Comparison of ENCODE assay signal across 18 cellular contexts in genomic region chr5:121271546-121271945, GRCh38.
DNase-seq lines count a peak whose midpoint lies in the region; ATAC-seq and TF ChIP-seq lines count a peak whose summit lies in the region.
"Had no signal": no experiment of that assay in that cellular context is flagged by ENCODE, and none has a peak within 500 bp of the region (broad histone marks: within the 10 kb centered on the region; RNA-seq: fewer than 3 reads in every experiment).

No MANE protein-coding gene starts in this region.

- no peaks in the 10 kb centered on the region for H4K20me1 ChIP-seq in GM23338 (replicated peaks; ENCODE audit: insufficient read depth)
- H4K20me1 ChIP-seq in neural progenitor cell (ENCODE audit: low read depth), result no peaks in the 10 kb centered on the region
- H4K20me1 ChIP-seq: BLaER1 treated with 17β-estradiol and CSF1 and Interleukin-3, amounts not matched to agents 10 nM and 100 nM had no signal

- H3K9me2 ChIP-seq in GM23338 (ENCODE audit: insufficient read depth), result no peaks in the 10 kb centered on the region

- H3K36me3 Mint-ChIP-seq in GM23338 (ENCODE audit: low read depth) (peaks cover 5% of the 10 kb centered on the region), neural progenitor cell (no peaks in the 10 kb centered on the region), T-helper 17 cell (ENCODE audit: low read depth) (no peaks in the 10 kb centered on the region)
- H3K36me3 Mint-ChIP-seq in activated CD4-positive, alpha-beta T cell treated with anti-CD3 and anti-CD28 coated beads, Interleukin-2, amount 10 ng/mL, durations not matched to agents 7 days and 5 days (ENCODE audit: low read depth), result no peaks in the 10 kb centered on the region
- H3K36me3 Mint-ChIP-seq: CD8-positive, alpha-beta T cell had no signal

- no peaks in the 10 kb centered on the region for H3K36me3 ChIP-seq in A673 (ENCODE audit: insufficient read depth, low read length, poor library complexity, severe bottlenecking)
- no peaks in the 10 kb centered on the region for H3K36me3 ChIP-seq in GM23338 (ENCODE audit: insufficient read depth)
- no peaks in the 10 kb centered on the region for H3K36me3 ChIP-seq in neural progenitor cell
- H3K36me3 ChIP-seq: BLaER1 treated with 17β-estradiol and CSF1 and Interleukin-3, amounts not matched to agents 10 nM and 100 nM had no signal

- no peak for ATAC-seq in GM23338
- no peak for ATAC-seq in HG03460 (IDR thresholded peaks at IDR 0.05; ENCODE audit: unreplicated experiment)
- no peak for ATAC-seq in T-helper 17 cell
- ATAC-seq: CD8-positive, alpha-beta T cell had no signal

- H3K27me3 Mint-ChIP-seq in GM23338 (ENCODE audit: insufficient read depth, low read depth, poor library complexity) (no peaks in the 10 kb centered on the region), neural progenitor cell (ENCODE audit: insufficient read depth, low read depth) (peaks cover 2% of the 10 kb centered on the region), T-helper 17 cell (no peaks in the 10 kb centered on the region)
- no peaks in the 10 kb centered on the region for H3K27me3 Mint-ChIP-seq in activated CD4-positive, alpha-beta T cell treated with anti-CD3 and anti-CD28 coated beads, Interleukin-2, amount 10 ng/mL, durations not matched to agents 7 days and 5 days
- H3K27me3 Mint-ChIP-seq: B cell; CD4-positive, alpha-beta T cell had no signal

- peak; percentile 55 for DNase-seq in A673 (ENCODE audit: low spot score)
- peak; percentile 6 for DNase-seq in GM23338 (ENCODE audit: low spot score)
- DNase-seq in astrocyte of the hippocampus (ENCODE audit: low read depth, low spot score), result peak; percentile 55
- peak; percentile 6 for DNase-seq in neural progenitor cell (ENCODE audit: low spot score)
- DNase-seq in T-helper 17 cell, result no peak
- DNase-seq in activated CD4-positive, alpha-beta T cell treated with anti-CD3 and anti-CD28 coated beads, Interleukin-2, amount 10 ng/mL, durations not matched to agents 7 days and 5 days, result no peak
- DNase-seq: 8988T; AML-193; Caco-2; Calu3; CD4-positive, alpha-beta T cell; CD8-positive, alpha-beta T cell; DMS79 treated with DMSO at 0.1 percent for 48 hours; GF-D8 had no signal

- POLR2A ChIA-PET in A673 (lab: Charles Lee; ENCODE audit: low non-redundant PET), result no interaction called here
- POLR2A ChIA-PET in activated CD4-positive, alpha-beta T cell treated with anti-CD3 and anti-CD28 coated beads, Interleukin-2, amount 10 ng/mL, durations not matched to agents 7 days and 5 days (lab: Charles Lee), result no interaction called here

- no peaks in the 10 kb centered on the region for H3K27me3 ChIP-seq in A673 (replicated peaks; ENCODE audit: insufficient read depth, low read depth, low read length, poor library complexity)
- H3K27me3 ChIP-seq in GM23338 (ENCODE audit: insufficient read depth), result no peaks in the 10 kb centered on the region
- no peaks in the 10 kb centered on the region for H3K27me3 ChIP-seq in neural progenitor cell
- H3K27me3 ChIP-seq: BLaER1 treated with 17β-estradiol and CSF1 and Interleukin-3, amounts not matched to agents 10 nM and 100 nM had no signal

- intact Hi-C loops in A673 (cut with micrococcal nuclease; ENCODE audit: unreplicated experiment), result no loop called here

- H3K9me3 Mint-ChIP-seq in GM23338 (peaks cover 16% of the 10 kb centered on the region; the same call in 2 of the 3 replicates), neural progenitor cell (no peaks in the 10 kb centered on the region)
- H3K9me3 Mint-ChIP-seq in activated CD4-positive, alpha-beta T cell treated with anti-CD3 and anti-CD28 coated beads, Interleukin-2, amount 10 ng/mL, durations not matched to agents 7 days and 5 days, result no peaks in the 10 kb centered on the region

- H3K9ac ChIP-seq in neural progenitor cell, result no peak overlapping the region
- H3K9ac ChIP-seq: BLaER1 treated with 17β-estradiol and CSF1 and Interleukin-3, amounts not matched to agents 10 nM and 100 nM had no signal

- H3K79me2 ChIP-seq in GM23338 (replicated peaks; ENCODE audit: insufficient read depth), result no peaks in the 10 kb centered on the region
- H3K79me2 ChIP-seq in neural progenitor cell (ENCODE audit: low read depth), result no peaks in the 10 kb centered on the region

- no peaks in the 10 kb centered on the region for H3K9me3 ChIP-seq in A673 (ENCODE audit: low read depth, low read length, poor library complexity, severe bottlenecking)
- no peaks in the 10 kb centered on the region for H3K9me3 ChIP-seq in neural progenitor cell (ENCODE audit: low read depth)
- H3K9me3 ChIP-seq in T-helper 17 cell (ENCODE audit: control insufficient read depth, low read length, poor library complexity, severe bottlenecking), result no peaks in the 10 kb centered on the region
- H3K9me3 ChIP-seq: Caco-2 had no signal

- no peak overlapping the region for H3K4me2 ChIP-seq in GM23338
- no peak overlapping the region for H3K4me2 ChIP-seq in neural progenitor cell
- H3K4me2 ChIP-seq: BLaER1 treated with 17β-estradiol and CSF1 and Interleukin-3, amounts not matched to agents 10 nM and 100 nM had no signal

- CTCF ChIA-PET in A673 (lab: Charles Lee), result no interaction called here
- CTCF ChIA-PET in activated CD4-positive, alpha-beta T cell treated with anti-CD3 and anti-CD28 coated beads, Interleukin-2, amount 10 ng/mL, durations not matched to agents 7 days and 5 days (lab: Charles Lee), result no interaction called here

- H3F3A ChIP-seq in GM23338 (replicated peaks; ENCODE audit: low read depth), result no peaks in the 10 kb centered on the region
- H3F3A ChIP-seq in neural progenitor cell (ENCODE audit: low read depth), result no peaks in the 10 kb centered on the region

- H3K4me1 ChIP-seq in A673 (ENCODE audit: insufficient read depth, low read length, poor library complexity, severe bottlenecking) (no peaks in the 10 kb centered on the region), GM23338 (ENCODE audit: insufficient read depth) (no peaks in the 10 kb centered on the region), neural progenitor cell (no peaks in the 10 kb centered on the region)

- H3K27ac ChIP-seq in A673 (ENCODE audit: low read depth, low read length, poor library complexity, severe bottlenecking), result peak overlapping the region; percentile 50
- H3K27ac ChIP-seq in GM23338 (ENCODE audit: low read depth), result no peak overlapping the region
- no peak overlapping the region for H3K27ac ChIP-seq in neural progenitor cell
- H3K27ac ChIP-seq: BLaER1 treated with 17β-estradiol and CSF1 and Interleukin-3, amounts not matched to agents 10 nM and 100 nM; C4-2B had no signal

- no peak overlapping the region for H3K4me3 ChIP-seq in A673 (ENCODE audit: low read depth, low read length, poor library complexity, severe bottlenecking)
- no peak overlapping the region for H3K4me3 ChIP-seq in GM23338
- H3K4me3 ChIP-seq in neural progenitor cell, result no peak overlapping the region
- H3K4me3 ChIP-seq: BLaER1 treated with 17β-estradiol and CSF1 and Interleukin-3, amounts not matched to agents 10 nM and 100 nM had no signal

- no peak overlapping the region for H3K4me3 Mint-ChIP-seq in GM23338
- H3K4me3 Mint-ChIP-seq in neural progenitor cell, result no peak overlapping the region
- H3K4me3 Mint-ChIP-seq in T-helper 17 cell, result no peak overlapping the region
- H3K4me3 Mint-ChIP-seq in activated CD4-positive, alpha-beta T cell treated with anti-CD3 and anti-CD28 coated beads, Interleukin-2, amount 10 ng/mL, durations not matched to agents 7 days and 5 days, result no peak overlapping the region
- H3K4me3 Mint-ChIP-seq: B cell; CD4-positive, alpha-beta T cell; CD8-positive, alpha-beta T cell had no signal

- TF ChIP-seq CTCF in A673 (conservative IDR thresholded peaks at IDR 0.05; ENCODE audit: low read depth, low read length) (no peak), GM23338 (conservative IDR thresholded peaks at IDR 0.05; ENCODE audit: low read depth in 2 of 2) (no peak), neural progenitor cell (IDR thresholded peaks at IDR 0.05) (no peak)

- BruUV-seq in A673 (replicated peaks; lab: Mats Ljungman, UMichigan), result no TSS peak

- no peak overlapping the region for H3K27ac Mint-ChIP-seq in GM23338
- no peak overlapping the region for H3K27ac Mint-ChIP-seq in neural progenitor cell
- H3K27ac Mint-ChIP-seq in T-helper 17 cell, result no peak overlapping the region
- H3K27ac Mint-ChIP-seq in activated CD4-positive, alpha-beta T cell treated with anti-CD3 and anti-CD28 coated beads, Interleukin-2, amount 10 ng/mL, durations not matched to agents 7 days and 5 days, result no peak overlapping the region
- H3K27ac Mint-ChIP-seq: B cell; CD4-positive, alpha-beta T cell; CD8-positive, alpha-beta T cell had no signal

- no peak overlapping the region for H2AFZ ChIP-seq in GM23338
- no peak overlapping the region for H2AFZ ChIP-seq in neural progenitor cell (replicated peaks)

- H3K4me1 Mint-ChIP-seq in GM23338 (no peaks in the 10 kb centered on the region), neural progenitor cell (peaks cover 4% of the 10 kb centered on the region), T-helper 17 cell (no peaks in the 10 kb centered on the region)
- no peaks in the 10 kb centered on the region for H3K4me1 Mint-ChIP-seq in activated CD4-positive, alpha-beta T cell treated with anti-CD3 and anti-CD28 coated beads, Interleukin-2, amount 10 ng/mL, durations not matched to agents 7 days and 5 days
- H3K4me1 Mint-ChIP-seq: B cell had no signal

TF ChIP-seq in GM23338, 12 proteins besides CTCF, POLR2A, EP300 and RAD21 (continues in another document):
- no peak for TF ChIP-seq REST (IDR thresholded peaks at IDR 0.05; ENCODE audit: unreplicated experiment)
- TF ChIP-seq ZNF331 (CRISPR knock-in tag; IDR thresholded peaks at IDR 0.05; ENCODE audit: low read depth), result no peak

Comparison
In these comparisons a context has a peak if more than half of its experiments do, and no peak if none do; other contexts are left out.
1. DNase-seq: peak in A673 (single experiment), GM23338 (single experiment), astrocyte of the hippocampus (single experiment) and neural progenitor cell (single experiment); none in T-helper 17 cell (0 of 3) and activated CD4-positive, alpha-beta T cell treated with anti-CD3 and anti-CD28 coated beads, Interleukin-2, amount 10 ng/mL, durations not matched to agents 7 days and 5 days (single experiment).